Comparison of ENCODE assay signal across 27 cellular contexts in the genomic region with DNA sequence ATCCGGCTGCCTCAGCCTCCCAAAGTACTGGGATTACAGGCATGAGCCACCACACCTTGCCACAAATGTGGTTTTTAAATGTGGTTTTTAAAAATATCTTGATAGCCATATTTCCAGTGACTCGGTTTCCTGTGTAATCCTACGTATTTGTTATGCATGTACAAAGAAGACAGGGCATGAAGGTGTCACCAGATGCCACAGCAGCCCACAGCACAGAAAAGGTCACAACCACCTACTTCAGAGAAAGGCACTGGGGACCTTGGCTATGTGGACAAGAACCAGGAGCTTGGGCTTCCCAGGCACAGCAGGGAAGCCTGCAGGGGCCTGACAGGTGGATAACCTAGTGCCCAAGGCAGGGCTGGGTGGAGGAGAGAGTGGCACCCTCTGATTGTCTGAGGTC. TPM values are rescaled to one million over a fixed set of nuclear protein-coding genes. Genes with fewer than 3 reads are reported as not detected.
DNase-seq lines count a peak whose midpoint lies in the region; ATAC-seq, FAIRE-seq and TF ChIP-seq lines count a peak whose summit lies in the region.
"Had no signal": no experiment of that assay in that cellular context is flagged by ENCODE, and none has a peak within 500 bp of the region (broad histone marks: within the 10 kb centered on the region; RNA-seq: fewer than 3 reads in every experiment).

No MANE protein-coding gene starts in this region.

- ATAC-seq in HepG2 (no peak), right lobe of liver (no peak), HG02973 (IDR thresholded peaks at IDR 0.05; ENCODE audit: unreplicated experiment) (no peak)
- peak; percentile 86 for ATAC-seq in activated T-helper 17 cell treated with anti-CD3 and anti-CD28 coated beads, Interleukin-2, amount 50 U/mL, for 72 hours (replicated peaks)
- ATAC-seq in stimulated activated naive CD8-positive, alpha-beta T cell treated with anti-CD3 and anti-CD28 coated beads, Interleukin-15, amount 100 ng/mL, for 72 hours: peak; percentile 69
- ATAC-seq: gastroesophageal sphincter, GM23338, SK-N-SH treated with all-trans-retinoic acid at 6 μM for 48 hours had no signal

- peaks cover 9% of the 10 kb centered on the region for H3K79me2 ChIP-seq in HepG2 (ENCODE audit: insufficient read depth, low read length)

- TF ChIP-seq RAD21 in HepG2 (CRISPR knock-in tag; IDR thresholded peaks at IDR 0.05): no peak

- intact Hi-C loops in HepG2 (cut with micrococcal nuclease; ENCODE audit: unreplicated experiment): no loop called here
- intact Hi-C loops in right lobe of liver (cut with DNase I): no loop called here

- WGBS in HepG2 (ENCODE audit: low lambda C conversion rate): 93% methylated on average over 3 of the region's 3 CpGs
- 89% methylated on average over 2 of the region's 3 CpGs for WGBS in right lobe of liver (ENCODE audit: insufficient coverage, low coverage, low lambda C conversion rate, missing lambda C conversion rate)

- no peak overlapping the region for H2AFZ ChIP-seq in HepG2 (ENCODE audit: low read length)
- H2AFZ ChIP-seq: GM23338 had no signal

- TF ChIP-seq EP300 in HepG2 (IDR thresholded peaks at IDR 0.05; ENCODE audit: low read depth in 2 of 2, low read length in 2 of 2) (no peak), HepG2 (CRISPR knock-in tag; IDR thresholded peaks at IDR 0.05; ENCODE audit: borderline replicate concordance) (no peak)

- peak overlapping the region; percentile 23; the same call in 1 of the 2 replicates for H3K9ac ChIP-seq in HepG2 (ENCODE audit: insufficient read depth, low read depth, low read length)

- no peaks in the 10 kb centered on the region for H3K27me3 Mint-ChIP-seq in activated T-helper 17 cell treated with anti-CD3 and anti-CD28 coated beads, Interleukin-2, amount 50 U/mL, for 72 hours
- no peaks in the 10 kb centered on the region for H3K27me3 Mint-ChIP-seq in stimulated activated naive CD8-positive, alpha-beta T cell treated with anti-CD3 and anti-CD28 coated beads, Interleukin-15, amount 100 ng/mL, for 72 hours
- H3K27me3 Mint-ChIP-seq: progenitor cell of endocrine pancreas had no signal

- H3K4me3 ChIP-seq in HepG2 (replicated peaks in 1 of 3; ENCODE audit: insufficient read depth in 1 of 3, low read depth in 2 of 3, low read length in 3 of 3) (no peak overlapping the region), right lobe of liver (no peak overlapping the region)
- H3K4me3 ChIP-seq: dorsolateral prefrontal cortex, gastroesophageal sphincter, GM23338, tibial artery had no signal

- H3K27ac Mint-ChIP-seq in activated T-helper 17 cell treated with anti-CD3 and anti-CD28 coated beads, Interleukin-2, amount 50 U/mL, for 72 hours: peak overlapping the region; percentile 87
- peak overlapping the region in 1 of 2 donors; percentile 77 for H3K27ac Mint-ChIP-seq in stimulated activated naive CD8-positive, alpha-beta T cell treated with anti-CD3 and anti-CD28 coated beads, Interleukin-15, amount 100 ng/mL, for 72 hours
- H3K27ac Mint-ChIP-seq: GM23338, memory B cell, progenitor cell of endocrine pancreas had no signal

- DNase-seq in activated CD4-positive, alpha-beta T cell treated with anti-CD3 and anti-CD28 coated beads for 48 hours: peak; percentile 52
- DNase-seq in activated CD4-positive, alpha-beta T cell treated with anti-CD3 and anti-CD28 coated beads for 4 hours: no peak
- DNase-seq in HepG2 (ENCODE audit: low spot score) (no peak), right lobe of liver (no peak), COR-L47 (lab: John Stamatoyannopoulos, UW) (no peak)
- no peak for DNase-seq in stimulated activated naive CD8-positive, alpha-beta T cell treated with anti-CD3 and anti-CD28 coated beads, Interleukin-15, amount 100 ng/mL, for 72 hours
- DNase-seq: activated CD8-positive, alpha-beta memory T cell treated with anti-CD3 and anti-CD28 coated beads for 24 hours; activated T-cell treated with anti-CD3 and anti-CD28 coated beads, Interleukin-2, amount 50 U/mL, for 4 hours; CD8-positive, alpha-beta memory T cell; dorsolateral prefrontal cortex; hypothalamus; NCI-H187; NCI-H2171; NCI-H510A; tibial artery had no signal

- H3K9me3 ChIP-seq in HepG2 (ENCODE audit: low read length) (no peaks in the 10 kb centered on the region), right lobe of liver (no peaks in the 10 kb centered on the region)
- H3K9me3 ChIP-seq: gastroesophageal sphincter, neutrophil, tibial artery had no signal

- no peaks in the 10 kb centered on the region for H3K36me3 Mint-ChIP-seq in activated T-helper 17 cell treated with anti-CD3 and anti-CD28 coated beads, Interleukin-2, amount 50 U/mL, for 72 hours (ENCODE audit: low read depth)
- H3K36me3 Mint-ChIP-seq: brain; CD8-positive, alpha-beta memory T cell; memory B cell had no signal

- POLR2A ChIA-PET in HepG2 (lab: Yijun Ruan, JAX): interaction anchor here (0.5 to 2.7 kb wide), 9 partner anchors 10 to 248 kb away, joined by 3 to 60 read pairs (median 8); no protein-coding TSS in a partner anchor

- peaks cover 51% of the 10 kb centered on the region for H3K4me1 Mint-ChIP-seq in activated T-helper 17 cell treated with anti-CD3 and anti-CD28 coated beads, Interleukin-2, amount 50 U/mL, for 72 hours
- H3K4me1 Mint-ChIP-seq in stimulated activated naive CD8-positive, alpha-beta T cell treated with anti-CD3 and anti-CD28 coated beads, Interleukin-15, amount 100 ng/mL, for 72 hours: peaks cover 91% of the 10 kb centered on the region

- no peak for FAIRE-seq in HepG2 (lab: Jason Lieb, UNC)

- H3K27me3 ChIP-seq in HepG2 (ENCODE audit: control insufficient read depth in 1 of 2, insufficient read depth in 2 of 2, low read length in 2 of 2) (no peaks in the 10 kb centered on the region), right lobe of liver (no peaks in the 10 kb centered on the region)
- H3K27me3 ChIP-seq: dorsolateral prefrontal cortex, gastroesophageal sphincter, neutrophil, tibial artery had no signal

- no peaks in the 10 kb centered on the region for H3K36me3 ChIP-seq in HepG2 (replicated peaks in 1 of 2; ENCODE audit: control insufficient read depth in 1 of 2, insufficient read depth in 2 of 2, low read length in 2 of 2)
- no peaks in the 10 kb centered on the region for H3K36me3 ChIP-seq in right lobe of liver
- H3K36me3 ChIP-seq: gastroesophageal sphincter, neutrophil, tibial artery had no signal

- peak overlapping the region; percentile 36 for H3K4me3 Mint-ChIP-seq in activated T-helper 17 cell treated with anti-CD3 and anti-CD28 coated beads, Interleukin-2, amount 50 U/mL, for 72 hours
- H3K4me3 Mint-ChIP-seq in stimulated activated naive CD8-positive, alpha-beta T cell treated with anti-CD3 and anti-CD28 coated beads, Interleukin-15, amount 100 ng/mL, for 72 hours: peak overlapping the region in 1 of 2 donors; percentile 62
- H3K4me3 Mint-ChIP-seq: activated T-cell treated with anti-CD3 and anti-CD28 coated beads, Interleukin-2, amount 50 U/mL, for 4 hours; brain; GM23338; memory B cell had no signal

- in situ Hi-C loops in HepG2 (cut with HindIII; ENCODE audit: extremely low pct_ligation_motif_present, low pct_unique_long_range_greater_than_20kb): no loop called here

- CTCF ChIA-PET in HepG2 (lab: Yijun Ruan, JAX; ENCODE audit: low intra/inter-chr PET ratio, low total read pairs): no interaction called here

- H4K20me1 ChIP-seq in HepG2 (ENCODE audit: insufficient read depth, low read length): no peaks in the 10 kb centered on the region

- H3K9me3 Mint-ChIP-seq in activated T-helper 17 cell treated with anti-CD3 and anti-CD28 coated beads, Interleukin-2, amount 50 U/mL, for 72 hours: peaks cover 4% of the 10 kb centered on the region
- no peaks in the 10 kb centered on the region for H3K9me3 Mint-ChIP-seq in stimulated activated naive CD8-positive, alpha-beta T cell treated with anti-CD3 and anti-CD28 coated beads, Interleukin-15, amount 100 ng/mL, for 72 hours
- H3K9me3 Mint-ChIP-seq: activated T-cell treated with anti-CD3 and anti-CD28 coated beads, Interleukin-2, amount 50 U/mL, for 4 hours; CD8-positive, alpha-beta memory T cell; GM23338 had no signal

- no peak for TF ChIP-seq POLR2A in HepG2 (IDR thresholded peaks at IDR 0.05; ENCODE audit: insufficient read depth in 1 of 2, low read depth in 2 of 2, low read length in 2 of 2)
- no peak for TF ChIP-seq POLR2A in right lobe of liver (IDR thresholded peaks at IDR 0.05)

- peak overlapping the region; percentile 21 for H3K27ac ChIP-seq in HepG2 (ENCODE audit: extremely low read length, insufficient read depth, low read length)
- H3K27ac ChIP-seq in right lobe of liver: no peak overlapping the region
- H3K27ac ChIP-seq: dorsolateral prefrontal cortex, gastroesophageal sphincter, neutrophil, tibial artery had no signal

- no TSS peak for BruUV-seq in HepG2 (replicated peaks; lab: Mats Ljungman, UMichigan)

- TF ChIP-seq CTCF in HepG2 (CRISPR knock-in tag; IDR thresholded peaks at IDR 0.05) (no peak), right lobe of liver (IDR thresholded peaks at IDR 0.05) (no peak)

- H3K4me1 ChIP-seq in HepG2 (ENCODE audit: insufficient read depth, low read length) (peaks cover 75% of the 10 kb centered on the region), right lobe of liver (peaks cover 0 to 4% (median 0%) of the 10 kb centered on the region in 4 donors)

- peak overlapping the region; percentile 57; the same call in 1 of the 2 replicates for H3K4me2 ChIP-seq in HepG2 (ENCODE audit: low read depth, low read length)
- H3K4me2 ChIP-seq: GM23338 had no signal

RNA-seq across cellular contexts. Expression of gene C9orf50, which starts 38.0 kb away (rescaled TPM):
- total RNA-seq in HepG2 (2016; rRNA removed; fragmentation: Illumina TruSeq; extraction: Trizol): not detected in 2 replicates
- total RNA-seq in HepG2 (2016; cell fraction: cytosol; rRNA removed; fragmentation: Illumina TruSeq; extraction: Trizol; ENCODE audit: low read depth): not detected in 2 replicates
- total RNA-seq in HepG2 (2016; cell fraction: insoluble cytoplasmic fraction; rRNA removed; fragmentation: Illumina TruSeq; extraction: Trizol): not detected in 2 replicates
- not detected in 2 replicates for total RNA-seq in HepG2 (2016; cell fraction: membrane; rRNA removed; fragmentation: Illumina TruSeq; extraction: Trizol)
- total RNA-seq in HepG2 (2016; cell fraction: nucleus; rRNA removed; fragmentation: Illumina TruSeq; extraction: Trizol): not detected in 2 replicates
- polyA plus RNA-seq in HepG2 (2011; rRNA removed): not detected in 2 replicates
- not detected in 2 replicates for polyA plus RNA-seq in HepG2 (2011; cell fraction: cytosol; rRNA removed)
- polyA plus RNA-seq in HepG2 (2011; cell fraction: nucleus; rRNA removed): 0.10 TPM in 1 of 2 replicates, not detected in the other
- not detected in 2 replicates for polyA plus RNA-seq in HepG2 (2012)
- polyA plus RNA-seq in HepG2 (2016; cell fraction: cytosol; fragmentation: Illumina TruSeq; extraction: Trizol; ENCODE audit: low read depth): not detected in 2 replicates
- polyA plus RNA-seq in HepG2 (2016; cell fraction: insoluble cytoplasmic fraction; fragmentation: Illumina TruSeq; extraction: Trizol; ENCODE audit: low read depth): not detected in 2 replicates
- polyA plus RNA-seq in HepG2 (2016; cell fraction: membrane; fragmentation: Illumina TruSeq; extraction: Trizol; ENCODE audit: low read depth): not detected in 2 replicates
- polyA plus RNA-seq in HepG2 (2016; cell fraction: nucleus; fragmentation: Illumina TruSeq; extraction: Trizol; ENCODE audit: insufficient read depth, low read depth): not detected in 2 replicates
- polyA minus RNA-seq in HepG2 (2011; rRNA and poly(A)+ RNA removed; ENCODE audit: low replicate concordance): not detected in 2 replicates
- polyA minus RNA-seq in HepG2 (2011; cell fraction: cytosol; rRNA and poly(A)+ RNA removed): not detected in 2 replicates
- polyA minus RNA-seq in HepG2 (2011; cell fraction: nucleus; rRNA and poly(A)+ RNA removed): not detected in 2 replicates
- total RNA-seq in right lobe of liver: not detected
- not detected for total RNA-seq in activated T-helper 17 cell treated with anti-CD3 and anti-CD28 coated beads, Interleukin-2, amount 50 U/mL, for 72 hours
- total RNA-seq: A172; activated T-cell treated with anti-CD3 and anti-CD28 coated beads, Interleukin-2, amount 50 U/mL, for 4 hours; CD8-positive, alpha-beta memory T cell; cerebellum; GM23338; T-helper 2 cell treated with Interferon-gamma antibody and Interleukin-4, amounts not matched to agents 100 ng/mL and 5 ng/mL, for 36 hours had no signal
- polyA plus RNA-seq: CD8-positive, alpha-beta memory T cell; GM23338 had no signal

RNA-seq across cellular contexts. Expression of gene NTMT1, which starts 43.1 kb away (rescaled TPM):
- total RNA-seq in HepG2 (2016; rRNA removed; fragmentation: Illumina TruSeq; extraction: Trizol) (51.0 and 53.8 TPM in 2 replicates), right lobe of liver (10 to 100 TPM; 15.6 to 28.3 (median 20.7) TPM)
- total RNA-seq in HepG2 (2016; cell fraction: cytosol; rRNA removed; fragmentation: Illumina TruSeq; extraction: Trizol; ENCODE audit: low read depth): 18.8 and 21.6 TPM in 2 replicates
- total RNA-seq in HepG2 (2016; cell fraction: insoluble cytoplasmic fraction; rRNA removed; fragmentation: Illumina TruSeq; extraction: Trizol): 51.4 and 52.7 TPM in 2 replicates
- 27.5 and 28.2 TPM in 2 replicates for total RNA-seq in HepG2 (2016; cell fraction: membrane; rRNA removed; fragmentation: Illumina TruSeq; extraction: Trizol)
- 24.5 and 26.0 TPM in 2 replicates for total RNA-seq in HepG2 (2016; cell fraction: nucleus; rRNA removed; fragmentation: Illumina TruSeq; extraction: Trizol)
- 49.1 and 52.7 TPM in 2 replicates for polyA plus RNA-seq in HepG2 (2011; rRNA removed)
- polyA plus RNA-seq in HepG2 (2011; cell fraction: cytosol; rRNA removed): 51.6 and 54.5 TPM in 2 replicates
- polyA plus RNA-seq in HepG2 (2011; cell fraction: nucleus; rRNA removed): 33.4 and 35.2 TPM in 2 replicates
- polyA plus RNA-seq in HepG2 (2012): 25.7 and 35.9 TPM in 2 replicates
- polyA plus RNA-seq in HepG2 (2016; cell fraction: cytosol; fragmentation: Illumina TruSeq; extraction: Trizol; ENCODE audit: low read depth): 25.5 and 33.2 TPM in 2 replicates
- 70.9 and 81.2 TPM in 2 replicates for polyA plus RNA-seq in HepG2 (2016; cell fraction: insoluble cytoplasmic fraction; fragmentation: Illumina TruSeq; extraction: Trizol; ENCODE audit: low read depth)
- 24.8 and 34.0 TPM in 2 replicates for polyA plus RNA-seq in HepG2 (2016; cell fraction: membrane; fragmentation: Illumina TruSeq; extraction: Trizol; ENCODE audit: low read depth)
- 54.6 and 61.5 TPM in 2 replicates for polyA plus RNA-seq in HepG2 (2016; cell fraction: nucleus; fragmentation: Illumina TruSeq; extraction: Trizol; ENCODE audit: insufficient read depth, low read depth)
- polyA minus RNA-seq in HepG2 (2011; rRNA and poly(A)+ RNA removed; ENCODE audit: low replicate concordance): 26.8 and 119 TPM in 2 replicates
- polyA minus RNA-seq in HepG2 (2011; cell fraction: cytosol; rRNA and poly(A)+ RNA removed): 14.8 and 17.0 TPM in 2 replicates
- 15.9 and 18.4 TPM in 2 replicates for polyA minus RNA-seq in HepG2 (2011; cell fraction: nucleus; rRNA and poly(A)+ RNA removed)
- 10 to 100 TPM; 27.2 to 61.1 TPM for total RNA-seq in activated T-helper 17 cell treated with anti-CD3 and anti-CD28 coated beads, Interleukin-2, amount 50 U/mL, for 72 hours

RNA-seq across cellular contexts. Expression of gene ASB6, which starts 59.1 kb away (rescaled TPM):
- total RNA-seq in HepG2 (2016; rRNA removed; fragmentation: Illumina TruSeq; extraction: Trizol): 8.2 and 8.3 TPM in 2 replicates
- total RNA-seq in HepG2 (2016; cell fraction: cytosol; rRNA removed; fragmentation: Illumina TruSeq; extraction: Trizol; ENCODE audit: low read depth): 1.6 and 1.8 TPM in 2 replicates
- 6.6 and 9.5 TPM in 2 replicates for total RNA-seq in HepG2 (2016; cell fraction: insoluble cytoplasmic fraction; rRNA removed; fragmentation: Illumina TruSeq; extraction: Trizol)
- 5.0 and 6.5 TPM in 2 replicates for total RNA-seq in HepG2 (2016; cell fraction: membrane; rRNA removed; fragmentation: Illumina TruSeq; extraction: Trizol)
- 7.3 TPM in 2 replicates for total RNA-seq in HepG2 (2016; cell fraction: nucleus; rRNA removed; fragmentation: Illumina TruSeq; extraction: Trizol)
- polyA plus RNA-seq in HepG2 (2011; rRNA removed): 8.4 and 10.8 TPM in 2 replicates
- polyA plus RNA-seq in HepG2 (2011; cell fraction: cytosol; rRNA removed): 6.1 and 7.8 TPM in 2 replicates
- polyA plus RNA-seq in HepG2 (2011; cell fraction: nucleus; rRNA removed): 22.8 and 23.1 TPM in 2 replicates
- polyA plus RNA-seq in HepG2 (2012): 4.2 and 5.8 TPM in 2 replicates
- 1.0 and 1.8 TPM in 2 replicates for polyA plus RNA-seq in HepG2 (2016; cell fraction: cytosol; fragmentation: Illumina TruSeq; extraction: Trizol; ENCODE audit: low read depth)
- 7.0 and 8.8 TPM in 2 replicates for polyA plus RNA-seq in HepG2 (2016; cell fraction: insoluble cytoplasmic fraction; fragmentation: Illumina TruSeq; extraction: Trizol; ENCODE audit: low read depth)
- 3.2 TPM in 2 replicates for polyA plus RNA-seq in HepG2 (2016; cell fraction: membrane; fragmentation: Illumina TruSeq; extraction: Trizol; ENCODE audit: low read depth)
- 17.2 and 17.7 TPM in 2 replicates for polyA plus RNA-seq in HepG2 (2016; cell fraction: nucleus; fragmentation: Illumina TruSeq; extraction: Trizol; ENCODE audit: insufficient read depth, low read depth)
- 10.0 and 29.3 TPM in 2 replicates for polyA minus RNA-seq in HepG2 (2011; rRNA and poly(A)+ RNA removed; ENCODE audit: low replicate concordance)
- polyA minus RNA-seq in HepG2 (2011; cell fraction: cytosol; rRNA and poly(A)+ RNA removed): 2.7 and 3.2 TPM in 2 replicates
- polyA minus RNA-seq in HepG2 (2011; cell fraction: nucleus; rRNA and poly(A)+ RNA removed): 5.0 and 5.6 TPM in 2 replicates
- 1 to 10 TPM; 4.5 to 9.5 (median 5.4) TPM for total RNA-seq in right lobe of liver
- 10 to 100 TPM; 12.3 to 26.4 TPM for total RNA-seq in activated T-helper 17 cell treated with anti-CD3 and anti-CD28 coated beads, Interleukin-2, amount 50 U/mL, for 72 hours

Comparison
In these comparisons a context has a peak if more than half of its experiments do, and no peak if none do; other contexts are left out.
1. ATAC-seq: peak in activated T-helper 17 cell treated with anti-CD3 and anti-CD28 coated beads, Interleukin-2, amount 50 U/mL, for 72 hours (single experiment) and stimulated activated naive CD8-positive, alpha-beta T cell treated with anti-CD3 and anti-CD28 coated beads, Interleukin-15, amount 100 ng/mL, for 72 hours (single experiment); none in HepG2 (single experiment), right lobe of liver (0 of 4) and HG02973 (single experiment).